Comparison of ENCODE assay signal across 11 cellular contexts in genomic region chr5:172801184-172801671, GRCh38. TPM values are rescaled to one million over a fixed set of nuclear protein-coding genes. Genes with fewer than 3 reads are reported as not detected.
DNase-seq lines count a peak whose midpoint lies in the region; TF ChIP-seq lines count a peak whose summit lies in the region.
"Had no signal": no experiment of that assay in that cellular context is flagged by ENCODE, and none has a peak within 500 bp of the region (broad histone marks: within the 10 kb centered on the region; RNA-seq: fewer than 3 reads in every experiment).

No MANE protein-coding gene starts in this region.

- TF ChIP-seq CTCF in BE2C (IDR thresholded peaks at IDR 0.05; ENCODE audit: low read depth, low read length) = no peak

- no peaks in the 10 kb centered on the region for H3K27me3 ChIP-seq in BE2C

- H3K9me3 ChIP-seq in BE2C = no peaks in the 10 kb centered on the region

- DNase-seq in ELF-1 (ENCODE audit: low read depth, low spot score) (peak; percentile 34), T1000 (lab: John Stamatoyannopoulos, UW) (peak; percentile 68), fibroblast of the conjunctiva (ENCODE audit: low read depth) (peak; percentile 71), BE2C (no peak), KG1 (lab: John Stamatoyannopoulos, UW) (no peak), GOT3 (lab: John Stamatoyannopoulos, UW) (no peak), GF-D8 (lab: John Stamatoyannopoulos, UW) (no peak)
- DNase-seq: activated T-cell treated with anti-CD3 and anti-CD28 coated beads, Interleukin-2, amount 50 U/mL, for 4 hours; midbrain; NCI-H2081 had no signal

- H3K4me1 ChIP-seq in BE2C = no peaks in the 10 kb centered on the region

- H3K27ac ChIP-seq in skin epidermis = peak overlapping the region in 11 of 21 experiments; percentile 5 to 86 (median 77)

- H3K4me3 ChIP-seq in skin epidermis (no peak overlapping the region), BE2C (ENCODE audit: low read depth, low read length) (no peak overlapping the region)

- H3K36me3 ChIP-seq in BE2C = no peaks in the 10 kb centered on the region

RNA-seq across cellular contexts. Expression of gene DUSP1, which starts 30.2 kb away (rescaled TPM):
- 19.5 TPM for polyA plus RNA-seq in BE2C (2012; ENCODE audit: insufficient read depth, insufficient read length, low read depth)

RNA-seq across cellular contexts. Expression of gene ERGIC1, which starts 32.8 kb away (rescaled TPM):
- polyA plus RNA-seq in BE2C (2012; ENCODE audit: insufficient read depth, insufficient read length, low read depth) = 103 TPM

Comparison
In these comparisons a context has a peak if more than half of its experiments do, and no peak if none do; other contexts are left out.
1. DNase-seq: peak in ELF-1 (single experiment), T1000 (single experiment) and fibroblast of the conjunctiva (single experiment); none in BE2C (single experiment), KG1 (single experiment), GOT3 (single experiment) and GF-D8 (single experiment).